8 cellular contexts compared by ENCODE assay signal in genomic region chr15:82262422-82263026, GRCh38. TPM values are rescaled to one million over a fixed set of nuclear protein-coding genes. Genes with fewer than 3 reads are reported as not detected.
DNase-seq lines count a peak whose midpoint lies in the region; ATAC-seq and TF ChIP-seq lines count a peak whose summit lies in the region.

Gene EFL1, minus strand, starts transcription at chr15:82262734. Its CDS starts 956 bp downstream, at chr15:82261778.
Gene SAXO2, plus strand, starts transcription at chr15:82262818. Its CDS starts 62 bp downstream, at chr15:82262880.

- ATAC-seq in GM19328 (IDR thresholded peaks at IDR 0.05; ENCODE audit: unreplicated experiment) (peak; percentile 95), HG03469 (IDR thresholded peaks at IDR 0.05; ENCODE audit: unreplicated experiment) (peak; percentile 90), right lobe of liver (peak; percentile 93 to 97 (median 96))

- H3K27me3 ChIP-seq in dorsolateral prefrontal cortex, result no peaks in the 10 kb centered on the region
- H3K27me3 ChIP-seq in right lobe of liver, result no peaks in the 10 kb centered on the region

- peak; percentile 51 to 90 (median 86) for DNase-seq in C1 segment of cervical spinal cord (lab: John Stamatoyannopoulos, UW)
- DNase-seq in NCI-H69 (lab: John Stamatoyannopoulos, UW), result peak; percentile 92
- DNase-seq in activated CD4-positive, alpha-beta T cell treated with anti-CD3 and anti-CD28 coated beads, Interleukin-2, amount 50 U/mL, for 4 hours, result peak; percentile 89 to 91
- peak; percentile 87 to 96 (median 94) for DNase-seq in dorsolateral prefrontal cortex
- peak; percentile 96 to 97 (median 96) for DNase-seq in right lobe of liver
- peak; percentile 90 to 93 for DNase-seq in stimulated activated CD4-positive, alpha-beta T cell treated with anti-CD3 and anti-CD28 coated beads, Interleukin-4, amount 100 ng/mL, for 4 hours

- intact Hi-C loops in dorsolateral prefrontal cortex (cut with DNase I), result loop anchor here in 1 of 2 donors (10.0 kb wide), 1 partner anchor 1278 kb away; the partner anchor contains the start of gene MESD
- intact Hi-C loops in right lobe of liver (cut with DNase I), result no loop called here

- peaks cover 0 to 2% (median 0%) of the 10 kb centered on the region in 4 donors for H3K36me3 ChIP-seq in right lobe of liver

- peaks cover 0 to 19% (median 0%) of the 10 kb centered on the region in 4 donors for H3K4me1 ChIP-seq in right lobe of liver

- peak within 1 kb of the TSS in 38 of 59 donors; percentile 7 to 85 (median 56) for H3K27ac ChIP-seq in dorsolateral prefrontal cortex
- peak within 1 kb of the TSS; percentile 73 to 88 (median 79) for H3K27ac ChIP-seq in right lobe of liver

- peak in 27 of 56 donors; percentile 6 to 53 (median 26) for TF ChIP-seq CTCF in dorsolateral prefrontal cortex (IDR thresholded peaks at IDR 0.05 in 54 of 56, conservative IDR thresholded peaks at IDR 0.05 in 2 of 56; ENCODE audit: low read depth in 1 of 56, partially characterized antibody in 56 of 56)
- no peak for TF ChIP-seq CTCF in right lobe of liver (IDR thresholded peaks at IDR 0.05)

- H3K4me3 ChIP-seq in dorsolateral prefrontal cortex (peak within 1 kb of the TSS; percentile 68 to 98 (median 90)), right lobe of liver (peak within 1 kb of the TSS; percentile 86 to 97 (median 96))

- no peaks in the 10 kb centered on the region for H3K9me3 ChIP-seq in right lobe of liver

- 0% methylated on average over 18 of the region's 57 CpGs for WGBS in right lobe of liver (ENCODE audit: insufficient coverage, low coverage, low lambda C conversion rate, missing lambda C conversion rate)

- TF ChIP-seq POLR2A in right lobe of liver (IDR thresholded peaks at IDR 0.05), result peak; percentile 50

RNA-seq across cellular contexts. Expression of gene EFL1, which starts in this region (rescaled TPM):
- total RNA-seq in dorsolateral prefrontal cortex (10 to 100 TPM in 112 of 120 experiments, 1 to 10 TPM in 8; 8.0 to 23.4 (median 13.5) TPM), right lobe of liver (10 to 100 TPM in 2 of 6 experiments, 1 to 10 TPM in 4; 4.6 to 12.9 (median 9.4) TPM)

RNA-seq across cellular contexts. Expression of gene SAXO2, which starts in this region (rescaled TPM):
- total RNA-seq in dorsolateral prefrontal cortex, result 10 to 100 TPM in 58 of 120 experiments, 1 to 10 TPM in 62; 4.5 to 26.3 (median 9.9) TPM
- total RNA-seq in right lobe of liver, result 1 to 10 TPM in 1 of 6 experiments, under 1 TPM in 4, not detected in 1; 0.06 to 1.1 (median 0.26) TPM

Comparison
In these comparisons a context has a peak if more than half of its experiments do, and no peak if none do; other contexts are left out.
1. Peak in every context shown above with its lines: DNase-seq, ATAC-seq, H3K4me3 ChIP-seq and H3K27ac ChIP-seq.